8 cellular contexts compared by ENCODE assay signal in the genomic region with DNA sequence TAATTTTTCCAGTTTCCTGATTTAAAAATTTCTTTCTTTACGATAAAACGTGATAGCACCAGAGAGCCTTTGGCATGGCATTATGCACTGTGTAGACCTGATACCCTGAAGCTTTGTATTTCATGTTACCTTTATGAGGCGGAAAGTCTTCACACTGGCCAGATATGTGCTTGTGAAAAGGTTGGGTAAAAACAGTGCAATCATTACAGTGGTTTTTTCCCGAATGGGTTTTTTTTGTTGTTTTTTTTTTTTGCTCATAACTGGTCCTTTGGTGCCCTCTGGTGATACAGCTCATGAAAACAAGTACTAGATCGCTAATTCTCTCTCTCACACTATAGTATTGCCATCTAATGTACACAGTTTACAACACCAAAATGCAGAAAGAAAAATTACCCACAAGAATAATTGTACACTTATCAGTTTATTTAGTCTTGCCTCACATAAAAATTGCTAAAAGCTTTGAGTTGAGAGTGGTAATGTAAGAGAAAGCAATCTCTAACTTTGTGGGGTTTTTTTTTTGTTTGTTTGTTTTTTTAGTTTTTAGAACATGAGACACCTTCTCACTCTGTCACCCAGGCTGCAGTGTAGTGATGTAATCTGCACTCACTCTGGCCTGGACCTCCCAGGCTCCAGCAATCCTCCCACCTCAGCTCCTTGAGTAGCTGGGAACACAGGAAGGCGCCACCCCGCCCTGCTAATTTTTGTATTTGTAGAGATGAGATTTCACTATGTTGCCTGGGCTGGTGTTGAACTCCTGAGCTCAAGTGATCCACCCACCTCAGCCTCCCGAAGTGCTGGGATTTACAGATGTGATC. TPM values are rescaled to one million over a fixed set of nuclear protein-coding genes. Genes with fewer than 3 reads are reported as not detected.
A peak's percentile ranks its signal among the peaks of the same experiment; 100 is the strongest.
DNase-seq lines count a peak whose midpoint lies in the region; ATAC-seq and TF ChIP-seq lines count a peak whose summit lies in the region.

No MANE protein-coding gene starts in this region.

- intact Hi-C loops in colonic mucosa (cut with DNase I), result loop anchor here (5.0 to 10.0 kb wide), 3 partner anchors 189 to 396 kb away; no protein-coding TSS in a partner anchor

- peak; percentile 47 for TF ChIP-seq CTCF in colonic mucosa (IDR thresholded peaks at IDR 0.05)

- peak; percentile 68 for ATAC-seq in HG02763 (IDR thresholded peaks at IDR 0.05; ENCODE audit: unreplicated experiment)
- ATAC-seq in GM21515 (IDR thresholded peaks at IDR 0.05; ENCODE audit: unreplicated experiment), result no peak
- no peak for ATAC-seq in GM18870 (IDR thresholded peaks at IDR 0.05; ENCODE audit: unreplicated experiment)

- H3K27ac ChIP-seq in colonic mucosa, result no peak overlapping the region

- H3K27me3 ChIP-seq in NT2/D1 (ENCODE audit: insufficient read depth, insufficient read length) (no peaks in the 10 kb centered on the region), colonic mucosa (no peaks in the 10 kb centered on the region)

- no peak overlapping the region for H3K4me3 ChIP-seq in NT2/D1 (ENCODE audit: insufficient read length, low read depth)
- H3K4me3 ChIP-seq in colonic mucosa, result no peak overlapping the region

- H3K9ac ChIP-seq in NT2/D1 (ENCODE audit: insufficient read length, low read depth) (no peak overlapping the region), colonic mucosa (ENCODE audit: low read depth in 2 of 2, low read length in 2 of 2) (no peak overlapping the region)

- H3K9me3 ChIP-seq in NT2/D1 (ENCODE audit: insufficient read depth, low read length) (peaks cover 22% of the 10 kb centered on the region; the same call in 1 of the 2 replicates), colonic mucosa (no peaks in the 10 kb centered on the region)

- H3K4me1 ChIP-seq in NT2/D1 (ENCODE audit: insufficient read depth, insufficient read length) (no peaks in the 10 kb centered on the region), colonic mucosa (no peaks in the 10 kb centered on the region)

- no peaks in the 10 kb centered on the region for H3K36me3 ChIP-seq in NT2/D1 (ENCODE audit: insufficient read depth, insufficient read length, low read length)
- no peaks in the 10 kb centered on the region for H3K36me3 ChIP-seq in colonic mucosa

- peak; percentile 18 for DNase-seq in stimulated activated CD4-positive, alpha-beta T cell treated with anti-CD3 and anti-CD28 coated beads, Interleukin-4, amount 100 ng/mL, for 24 hours
- DNase-seq in stimulated activated CD4-positive, alpha-beta T cell treated with anti-CD3 and anti-CD28 coated beads, Interleukin-12 subunit alpha, Interleukin-12 subunit beta, amount 100 ng/mL, for 4 hours, result no peak
- DNase-seq in NT2/D1 (ENCODE audit: low read depth, low spot score) (peak; percentile 30), colonic mucosa (no peak), lung microvascular endothelial cell (ENCODE audit: low read depth in 2 of 2) (peak; percentile 61 to 82)

RNA-seq across cellular contexts. Expression of gene SPCS3, which starts 21.3 kb away (rescaled TPM):
- total RNA-seq in colonic mucosa (100 to 1,000 TPM; 116 to 147 TPM), lung microvascular endothelial cell (94.6 and 120 TPM in 2 replicates)

Comparison
In these comparisons a context has a peak if more than half of its experiments do, and no peak if none do; other contexts are left out.
1. DNase-seq: peak in stimulated activated CD4-positive, alpha-beta T cell treated with anti-CD3 and anti-CD28 coated beads, Interleukin-4, amount 100 ng/mL, for 24 hours (single experiment), NT2/D1 (single experiment) and lung microvascular endothelial cell (2 of 2); none in stimulated activated CD4-positive, alpha-beta T cell treated with anti-CD3 and anti-CD28 coated beads, Interleukin-12 subunit alpha, Interleukin-12 subunit beta, amount 100 ng/mL, for 4 hours (single experiment) and colonic mucosa (single experiment).